In the genomic region with DNA sequence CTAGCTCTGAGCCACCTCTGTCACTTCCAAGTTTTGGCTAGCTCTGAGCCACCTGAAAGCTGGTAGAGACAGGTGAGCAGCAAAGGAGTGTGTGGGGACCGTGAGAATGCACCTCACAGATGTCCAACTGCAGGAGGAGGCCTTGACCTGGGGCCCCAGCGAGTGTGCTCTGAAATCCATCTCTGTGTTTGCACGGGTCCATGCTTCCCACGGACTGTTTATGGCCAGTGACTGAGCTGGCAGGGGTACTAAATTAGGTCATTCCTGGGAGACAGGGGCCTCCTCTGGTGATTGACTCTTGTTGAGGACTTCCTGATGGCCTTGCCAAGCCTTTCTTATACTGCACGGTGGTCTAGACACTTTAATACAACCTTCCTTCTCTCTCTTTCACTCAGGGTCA, we compare ENCODE assay signal across 23 cellular contexts.
"Had no signal": no experiment of that assay in that cellular context is flagged by ENCODE, and none has a peak within 500 bp of the region (broad histone marks: within the 10 kb centered on the region; RNA-seq: fewer than 3 reads in every experiment).

No MANE protein-coding gene starts in this region.

- H3K4me2 ChIP-seq: hepatocyte, neural progenitor cell had no signal

- H3K9me3 ChIP-seq: colonic mucosa, ovary, spleen, tibial artery, upper lobe of left lung, uterus had no signal

- FAIRE-seq: kidney had no signal

- H3K9ac ChIP-seq: neural progenitor cell had no signal

- H3K36me3 Mint-ChIP-seq: natural killer cell; neural progenitor cell; stimulated activated memory B cell treated with anti-CD40 and anti-IgM and Interleukin-4, amounts not matched to agents 10 μg/mL and 1 μg/mL and 100 μg/mL, for 72 hours had no signal

- DNase-seq: colonic mucosa; erythroblast; foreskin keratinocyte; head of caudate nucleus; kidney; left colon; mammary epithelial cell; natural killer cell; nucleus accumbens; ovary; spleen; stimulated activated CD4-positive, alpha-beta T cell treated with anti-CD3 and anti-CD28 coated beads, Interleukin-15, amount 100 ng/mL, for 24 hours; stimulated activated CD4-positive, alpha-beta T cell treated with anti-CD3 and anti-CD28 coated beads, Interleukin-1b, Interleukin-23, amount 100 ng/mL, for 48 hours; stimulated activated CD4-positive, alpha-beta T cell treated with anti-CD3 and anti-CD28 coated beads, Interleukin-4, amount 100 ng/mL, for 24 hours; tibial artery; upper lobe of left lung; uterus had no signal

- H3K36me3 ChIP-seq: colonic mucosa, neural progenitor cell, ovary, spleen, tibial artery, upper lobe of left lung, uterus had no signal

- H3K27ac ChIP-seq: colonic mucosa, foreskin keratinocyte, hepatocyte, neural progenitor cell, ovary, spleen, tibial artery, upper lobe of left lung, uterus had no signal

- H3K9me3 Mint-ChIP-seq: natural killer cell; stimulated activated memory B cell treated with anti-CD40 and anti-IgM and Interleukin-4, amounts not matched to agents 10 μg/mL and 1 μg/mL and 100 μg/mL, for 72 hours; stimulated activated naive CD8-positive, alpha-beta T cell treated with anti-CD3 and anti-CD28 coated beads, Interleukin-15, Interleukin-2, amounts not matched to agents 100 ng/mL and 50 ng/mL, for 24 hours had no signal

- H3K4me3 Mint-ChIP-seq: natural killer cell; neural progenitor cell; stimulated activated memory B cell treated with anti-CD40 and anti-IgM and Interleukin-4, amounts not matched to agents 10 μg/mL and 1 μg/mL and 100 μg/mL, for 72 hours; stimulated activated naive CD8-positive, alpha-beta T cell treated with anti-CD3 and anti-CD28 coated beads, Interleukin-15, Interleukin-2, amounts not matched to agents 100 ng/mL and 50 ng/mL, for 24 hours had no signal

- H3K4me1 Mint-ChIP-seq: natural killer cell, neural progenitor cell had no signal

- H3K27me3 ChIP-seq: colonic mucosa, foreskin keratinocyte, hepatocyte, neural progenitor cell, ovary, spleen, tibial artery, upper lobe of left lung, uterus had no signal

- H3K4me3 ChIP-seq: colonic mucosa, hepatocyte, neural progenitor cell, ovary, spleen, tibial artery, upper lobe of left lung, uterus had no signal

- H2AFZ ChIP-seq: hepatocyte, neural progenitor cell had no signal

- H3K27me3 Mint-ChIP-seq: progenitor cell of endocrine pancreas; stimulated activated memory B cell treated with anti-CD40 and anti-IgM and Interleukin-4, amounts not matched to agents 10 μg/mL and 1 μg/mL and 100 μg/mL, for 72 hours; stimulated activated naive CD8-positive, alpha-beta T cell treated with anti-CD3 and anti-CD28 coated beads, Interleukin-15, Interleukin-2, amounts not matched to agents 100 ng/mL and 50 ng/mL, for 24 hours had no signal

- H3K79me2 ChIP-seq: hepatocyte had no signal

- ATAC-seq: foreskin keratinocyte; left colon; natural killer cell; sciatic nerve; stimulated activated memory B cell treated with anti-CD40 and anti-IgM and Interleukin-4, amounts not matched to agents 10 μg/mL and 1 μg/mL and 100 μg/mL, for 72 hours had no signal

- H3K27ac Mint-ChIP-seq: natural killer cell; neural progenitor cell; progenitor cell of endocrine pancreas; stimulated activated memory B cell treated with anti-CD40 and anti-IgM and Interleukin-4, amounts not matched to agents 10 μg/mL and 1 μg/mL and 100 μg/mL, for 72 hours; stimulated activated naive CD8-positive, alpha-beta T cell treated with anti-CD3 and anti-CD28 coated beads, Interleukin-15, Interleukin-2, amounts not matched to agents 100 ng/mL and 50 ng/mL, for 24 hours had no signal

- H3K4me1 ChIP-seq: colonic mucosa, neural progenitor cell, tibial artery, upper lobe of left lung, uterus had no signal
